Comparison of ENCODE assay signal across 24 cellular contexts in genomic region chr7:124688991-124689390, GRCh38.
DNase-seq lines count a peak whose midpoint lies in the region; TF ChIP-seq lines count a peak whose summit lies in the region.
"Had no signal": no experiment of that assay in that cellular context is flagged by ENCODE, and none has a peak within 500 bp of the region (broad histone marks: within the 10 kb centered on the region; RNA-seq: fewer than 3 reads in every experiment).

No MANE protein-coding gene starts in this region.

- no peaks in the 10 kb centered on the region for H3K27me3 ChIP-seq in breast epithelium
- H3K27me3 ChIP-seq: cardiac muscle cell, SJSA1, suprapubic skin had no signal

- H3K4me1 Mint-ChIP-seq in MCF 10A (ENCODE audit: insufficient read depth, unreplicated experiment), result peaks cover 10% of the 10 kb centered on the region
- H3K4me1 Mint-ChIP-seq: activated naive CD8-positive, alpha-beta T cell treated with anti-CD3 and anti-CD28 coated beads for 36 hours; GM23338 had no signal

- no peaks in the 10 kb centered on the region for H3K9me3 ChIP-seq in breast epithelium
- H3K9me3 ChIP-seq: SJSA1, suprapubic skin had no signal

- CTCF ChIA-PET in MCF 10A (lab: Yijun Ruan, JAX), result interaction anchor here (0.6 kb wide), 1 partner anchor 891 kb away, joined by 3 read pairs; no protein-coding TSS in a partner anchor

- no TSS peak for BruUV-seq in MCF 10A (replicated peaks; lab: Mats Ljungman, UMichigan)

- no peak for TF ChIP-seq POLR2A in breast epithelium (IDR thresholded peaks at IDR 0.05)

- intact Hi-C loops in MCF 10A (cut with micrococcal nuclease), result no loop called here
- intact Hi-C loops in breast epithelium (cut with DNase I; ENCODE audit: low total_unique reads), result no loop called here

- peak overlapping the region; percentile 36 for H3K27ac Mint-ChIP-seq in MCF 10A (ENCODE audit: low read depth, unreplicated experiment)
- H3K27ac Mint-ChIP-seq: activated CD8-positive, alpha-beta T cell treated with anti-CD3 and anti-CD28 coated beads, Interleukin-2, amount 10 ng/mL, durations not matched to agents 7 days and 5 days; activated naive CD8-positive, alpha-beta T cell treated with anti-CD3 and anti-CD28 coated beads for 36 hours; GM23338; T-helper 2 cell treated with Interferon-gamma antibody and Interleukin-4, amounts not matched to agents 5 μg/mL and 100 μg/mL, for 36 hours had no signal

- H3K36me3 ChIP-seq in breast epithelium, result no peaks in the 10 kb centered on the region
- H3K36me3 ChIP-seq: cardiac muscle cell, SJSA1, suprapubic skin had no signal

- H3K4me3 ChIP-seq in breast epithelium (no peak overlapping the region), astrocyte of the spinal cord (ENCODE audit: low read depth, low read length) (no peak overlapping the region)
- H3K4me3 ChIP-seq: cardiac muscle cell, GM23338, SJSA1, suprapubic skin had no signal

- H3K36me3 Mint-ChIP-seq in MCF 10A (ENCODE audit: insufficient read depth, unreplicated experiment), result no peaks in the 10 kb centered on the region
- H3K36me3 Mint-ChIP-seq: activated naive CD8-positive, alpha-beta T cell treated with anti-CD3 and anti-CD28 coated beads for 36 hours had no signal

- POLR2A ChIA-PET in MCF 10A (lab: Yijun Ruan, JAX), result interaction anchor here (0.6 kb wide), 1 partner anchor 11 kb away, joined by 3 read pairs; no protein-coding TSS in a partner anchor

- no peak for TF ChIP-seq CTCF in MCF 10A (IDR thresholded peaks at IDR 0.05; ENCODE audit: unreplicated experiment)
- no peak for TF ChIP-seq CTCF in breast epithelium (IDR thresholded peaks at IDR 0.05)
- TF ChIP-seq CTCF in astrocyte of the spinal cord (IDR thresholded peaks at IDR 0.05; ENCODE audit: low read depth, low read length), result no peak

- in situ Hi-C loops in astrocyte of the spinal cord (cut with HindIII; ENCODE audit: low sequenced_read_pairs), result no loop called here

- no peak overlapping the region for H3K4me3 Mint-ChIP-seq in MCF 10A (ENCODE audit: unreplicated experiment)
- H3K4me3 Mint-ChIP-seq: activated CD8-positive, alpha-beta T cell treated with anti-CD3 and anti-CD28 coated beads, Interleukin-2, amount 10 ng/mL, durations not matched to agents 7 days and 5 days; activated naive CD8-positive, alpha-beta T cell treated with anti-CD3 and anti-CD28 coated beads for 36 hours; activated T-cell treated with anti-CD3 and anti-CD28 coated beads, Interleukin-2, amount 50 U/mL, for 4 hours; GM23338; neural crest cell; T-helper 2 cell treated with Interferon-gamma antibody and Interleukin-4, amounts not matched to agents 5 μg/mL and 100 μg/mL, for 36 hours had no signal

- no peaks in the 10 kb centered on the region for H3K9me3 Mint-ChIP-seq in MCF 10A (ENCODE audit: unreplicated experiment)
- H3K9me3 Mint-ChIP-seq: activated naive CD8-positive, alpha-beta T cell treated with anti-CD3 and anti-CD28 coated beads for 36 hours; GM23338; neural crest cell had no signal

- H3K27me3 Mint-ChIP-seq in MCF 10A (ENCODE audit: insufficient read depth, unreplicated experiment), result no peaks in the 10 kb centered on the region
- H3K27me3 Mint-ChIP-seq: activated naive CD8-positive, alpha-beta T cell treated with anti-CD3 and anti-CD28 coated beads for 36 hours had no signal

- H3K27ac ChIP-seq in breast epithelium, result no peak overlapping the region
- H3K27ac ChIP-seq: 22Rv1, cardiac muscle cell, SJSA1, suprapubic skin had no signal

- no peaks in the 10 kb centered on the region for H3K4me1 ChIP-seq in breast epithelium
- H3K4me1 ChIP-seq: SJSA1, suprapubic skin had no signal

- DNase-seq in MCF 10A (ENCODE audit: unreplicated experiment) (no peak), breast epithelium (ENCODE audit: low spot score in 2 of 2) (no peak), astrocyte of the spinal cord (ENCODE audit: low read depth, low spot score) (peak; percentile 55), iris pigment epithelial cell (ENCODE audit: low read depth) (peak; percentile 70), globus pallidus (ENCODE audit: low spot score) (no peak), NOMO-1 (lab: John Stamatoyannopoulos, UW; ENCODE audit: unreplicated experiment in 2 of 2) (no peak), activated gamma-delta T cell treated with Interleukin-2 at 50 U/mL for 16 hours (no peak), GDM1 (lab: John Stamatoyannopoulos, UW) (no peak)
- DNase-seq: activated CD4-positive, CD25-positive, alpha-beta regulatory T cell; activated CD8-positive, alpha-beta T cell treated with anti-CD3 and anti-CD28 coated beads, Interleukin-2, amount 10 ng/mL, durations not matched to agents 7 days and 5 days; activated naive CD8-positive, alpha-beta T cell treated with anti-CD3 and anti-CD28 coated beads for 36 hours; activated T-cell treated with anti-CD3 and anti-CD28 coated beads, Interleukin-2, amount 50 U/mL, for 4 hours; C1 segment of cervical spinal cord; DMS 273 treated with DMSO at 0.1 percent for 48 hours; NCI-H187; NCI-H510A treated with DMSO at 0.1 percent for 48 hours; stimulated activated CD4-positive, alpha-beta T cell treated with anti-CD3 and anti-CD28 coated beads, Interleukin-12 subunit alpha, Interleukin-12 subunit beta, amount 100 ng/mL, for 4 hours had no signal

Comparison
In these comparisons a context has a peak if more than half of its experiments do, and no peak if none do; other contexts are left out.
1. DNase-seq: peak in astrocyte of the spinal cord (single experiment) and iris pigment epithelial cell (single experiment); none in MCF 10A (single experiment), breast epithelium (0 of 2), globus pallidus (single experiment), NOMO-1 (0 of 2), activated gamma-delta T cell treated with Interleukin-2 at 50 U/mL for 16 hours (single experiment) and GDM1 (single experiment).